1 cellular context compared by ENCODE assay signal in genomic region chr17:37708008-37708615, GRCh38.
A peak's percentile ranks its signal among the peaks of the same experiment; 100 is the strongest.
TF ChIP-seq lines count a peak whose summit lies in the region.

No MANE protein-coding gene starts in this region.

TF ChIP-seq in HepG2, 621 proteins besides CTCF, POLR2A, EP300 and RAD21 (continued from another document and continues in another):
- TF ChIP-seq ZKSCAN1 (IDR thresholded peaks at IDR 0.05; ENCODE audit: low read length) (no peak), TP53 (CRISPR knock-in tag; conservative IDR thresholded peaks at IDR 0.05) (no peak), JUND (CRISPR knock-in tag; IDR thresholded peaks at IDR 0.05) (no peak), SOX6 (IDR thresholded peaks at IDR 0.05) (no peak), SOX6 (CRISPR knock-in tag; IDR thresholded peaks at IDR 0.05) (no peak; the same call in 1 of the 2 replicates), PRPF4 (IDR thresholded peaks at IDR 0.05; ENCODE audit: low read depth, low read length, poor library complexity, severe bottlenecking) (no peak), TCF12 (IDR thresholded peaks at IDR 0.05) (no peak), TCF12 (CRISPR knock-in tag; IDR thresholded peaks at IDR 0.05) (no peak), ZNF136 (CRISPR knock-in tag; IDR thresholded peaks at IDR 0.05; ENCODE audit: low read depth) (no peak), SALL1 (CRISPR knock-in tag; IDR thresholded peaks at IDR 0.05) (peak; percentile 52), FOXO1 (CRISPR knock-in tag; IDR thresholded peaks at IDR 0.05) (0 out of 2 replicates have a peak, but pooled peaks have one; percentile 10), ZNF251 (CRISPR knock-in tag; IDR thresholded peaks at IDR 0.05) (no peak), SIX1 (CRISPR knock-in tag; IDR thresholded peaks at IDR 0.05; ENCODE audit: borderline replicate concordance) (no peak), SALL2 (CRISPR knock-in tag; IDR thresholded peaks at IDR 0.05) (no peak), KLF9 (CRISPR knock-in tag; IDR thresholded peaks at IDR 0.05; ENCODE audit: low read depth) (no peak; the same call in 1 of the 2 replicates), KMT2B (CRISPR knock-in tag; IDR thresholded peaks at IDR 0.05) (0 out of 2 replicates have a peak, but pooled peaks have one; percentile 20), ZFAT (CRISPR knock-in tag; conservative IDR thresholded peaks at IDR 0.05) (no peak), ZNF235 (CRISPR knock-in tag; IDR thresholded peaks at IDR 0.05; ENCODE audit: borderline replicate concordance) (no peak), GFI1 (CRISPR knock-in tag; IDR thresholded peaks at IDR 0.05; ENCODE audit: borderline replicate concordance) (peak; percentile 18; the same call in 1 of the 2 replicates), NR2C2 (CRISPR knock-in tag; IDR thresholded peaks at IDR 0.05; ENCODE audit: borderline replicate concordance) (no peak), NR2F2 (IDR thresholded peaks at IDR 0.05; ENCODE audit: borderline replicate concordance, low read depth) (no peak), MAFK (conservative IDR thresholded peaks at IDR 0.05 in 1 of 2, IDR thresholded peaks at IDR 0.05 in 1 of 2; ENCODE audit: low read length in 2 of 2) (no peak), U2AF1 (optimal IDR thresholded peaks at IDR 0.05; ENCODE audit: low read depth, low read length) (no peak), ZNF776 (CRISPR knock-in tag; IDR thresholded peaks at IDR 0.05) (no peak), ZNF569 (CRISPR knock-in tag; IDR thresholded peaks at IDR 0.05; ENCODE audit: borderline replicate concordance) (no peak), AKAP8 (CRISPR knock-in tag; IDR thresholded peaks at IDR 0.05) (no peak), ZNF180 (CRISPR knock-in tag; IDR thresholded peaks at IDR 0.05; ENCODE audit: borderline replicate concordance, low read depth) (no peak), ZNF33B (CRISPR knock-in tag; IDR thresholded peaks at IDR 0.05) (no peak; the same call in 1 of the 2 replicates), YEATS2 (CRISPR knock-in tag; IDR thresholded peaks at IDR 0.05; ENCODE audit: borderline replicate concordance) (no peak), RNF2 (conservative IDR thresholded peaks at IDR 0.05; ENCODE audit: low read depth) (peak; percentile 30; the same call in 1 of the 2 replicates), RFX1 (IDR thresholded peaks at IDR 0.05) (no peak), ZNF256 (CRISPR knock-in tag; conservative IDR thresholded peaks at IDR 0.05) (peak; percentile 29; the same call in 1 of the 2 replicates), SAP130 (CRISPR knock-in tag; IDR thresholded peaks at IDR 0.05; ENCODE audit: low read depth) (peak; percentile 76), NONO (IDR thresholded peaks at IDR 0.05) (no peak), NONO (CRISPR knock-in tag; conservative IDR thresholded peaks at IDR 0.05) (no peak; the same call in 1 of the 2 replicates), MIER3 (CRISPR knock-in tag; IDR thresholded peaks at IDR 0.05; ENCODE audit: borderline replicate concordance) (peak; percentile 51; the same call in 1 of the 2 replicates), MTA3 (CRISPR knock-in tag; IDR thresholded peaks at IDR 0.05) (no peak), MLXIP (CRISPR knock-in tag; IDR thresholded peaks at IDR 0.05; ENCODE audit: borderline replicate concordance) (no peak), ZNF737 (CRISPR knock-in tag; IDR thresholded peaks at IDR 0.05; ENCODE audit: borderline replicate concordance) (no peak), MIXL1 (CRISPR knock-in tag; IDR thresholded peaks at IDR 0.05) (peak; percentile 57; the same call in 1 of the 2 replicates), TBX3 (IDR thresholded peaks at IDR 0.05; ENCODE audit: borderline replicate concordance) (peak; percentile 30; the same call in 1 of the 2 replicates), SRSF4 (IDR thresholded peaks at IDR 0.05; ENCODE audit: low read depth, low read length, poor library complexity, severe bottlenecking) (no peak), ZSCAN20 (CRISPR knock-in tag; IDR thresholded peaks at IDR 0.05; ENCODE audit: borderline replicate concordance) (no peak; the same call in 1 of the 2 replicates), ZNF883 (CRISPR knock-in tag; IDR thresholded peaks at IDR 0.05; ENCODE audit: not compliant biosample characterization) (no peak), ZNF441 (CRISPR knock-in tag; IDR thresholded peaks at IDR 0.05; ENCODE audit: borderline replicate concordance) (no peak), ZNF550 (CRISPR knock-in tag; IDR thresholded peaks at IDR 0.05; ENCODE audit: borderline replicate concordance) (no peak), JARID2 (CRISPR knock-in tag; IDR thresholded peaks at IDR 0.05; ENCODE audit: insufficient replicate concordance) (no peak), ZSCAN12 (CRISPR knock-in tag; IDR thresholded peaks at IDR 0.05) (no peak), ZFP36 (IDR thresholded peaks at IDR 0.05; ENCODE audit: borderline replicate concordance, low read depth, low read length, partially characterized antibody) (no peak), HDAC1 (CRISPR knock-in tag; IDR thresholded peaks at IDR 0.05) (peak; percentile 48), CHD4 (IDR thresholded peaks at IDR 0.05; ENCODE audit: borderline replicate concordance, low read length) (peak; percentile 95; the same call in 1 of the 2 replicates), ZNF451 (CRISPR knock-in tag; IDR thresholded peaks at IDR 0.05) (0 out of 2 replicates have a peak, but pooled peaks have one; percentile 13), BRD4 (CRISPR knock-in tag; IDR thresholded peaks at IDR 0.05) (no peak), ZNF558 (CRISPR knock-in tag; IDR thresholded peaks at IDR 0.05; ENCODE audit: borderline replicate concordance) (no peak), ZBTB7A (CRISPR knock-in tag; IDR thresholded peaks at IDR 0.05) (no peak), ZNF280B (CRISPR knock-in tag; IDR thresholded peaks at IDR 0.05; ENCODE audit: borderline replicate concordance) (no peak; the same call in 1 of the 2 replicates), TOE1 (CRISPR knock-in tag; IDR thresholded peaks at IDR 0.05) (no peak), RARG (CRISPR knock-in tag; IDR thresholded peaks at IDR 0.05; ENCODE audit: low read depth) (no peak), ZNF790 (CRISPR knock-in tag; IDR thresholded peaks at IDR 0.05; ENCODE audit: borderline replicate concordance) (no peak), SNAPC2 (CRISPR knock-in tag; IDR thresholded peaks at IDR 0.05) (peak; percentile 45; the same call in 1 of the 2 replicates), TSC22D2 (CRISPR knock-in tag; IDR thresholded peaks at IDR 0.05; ENCODE audit: borderline replicate concordance) (0 out of 2 replicates have a peak, but pooled peaks have one; percentile 65), YY1 (IDR thresholded peaks at IDR 0.05; ENCODE audit: insufficient read depth, insufficient replicate concordance, low read depth, low read length) (peak; percentile 27), ZNF782 (CRISPR knock-in tag; IDR thresholded peaks at IDR 0.05; ENCODE audit: borderline replicate concordance) (no peak), ZNF260 (CRISPR knock-in tag; IDR thresholded peaks at IDR 0.05; ENCODE audit: borderline replicate concordance, low read depth) (no peak), SMARCE1 (IDR thresholded peaks at IDR 0.05; ENCODE audit: borderline replicate concordance) (no peak), RFX3 (CRISPR knock-in tag; IDR thresholded peaks at IDR 0.05) (no peak), HNRNPUL1 (IDR thresholded peaks at IDR 0.05; ENCODE audit: low read depth, low read length) (no peak), ZNF296 (CRISPR knock-in tag; conservative IDR thresholded peaks at IDR 0.05) (no peak), ADNP (CRISPR knock-in tag; IDR thresholded peaks at IDR 0.05) (no peak)
- TF ChIP-seq, protein P1, sequence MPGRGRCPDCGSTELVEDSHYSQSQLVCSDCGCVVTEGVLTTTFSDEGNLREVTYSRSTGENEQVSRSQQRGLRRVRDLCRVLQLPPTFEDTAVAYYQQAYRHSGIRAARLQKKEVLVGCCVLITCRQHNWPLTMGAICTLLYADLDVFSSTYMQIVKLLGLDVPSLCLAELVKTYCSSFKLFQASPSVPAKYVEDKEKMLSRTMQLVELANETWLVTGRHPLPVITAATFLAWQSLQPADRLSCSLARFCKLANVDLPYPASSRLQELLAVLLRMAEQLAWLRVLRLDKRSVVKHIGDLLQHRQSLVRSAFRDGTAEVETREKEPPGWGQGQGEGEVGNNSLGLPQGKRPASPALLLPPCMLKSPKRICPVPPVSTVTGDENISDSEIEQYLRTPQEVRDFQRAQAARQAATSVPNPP (CRISPR knock-in tag; IDR thresholded peaks at IDR 0.05), result no peak
- TF ChIP-seq, protein P2, sequence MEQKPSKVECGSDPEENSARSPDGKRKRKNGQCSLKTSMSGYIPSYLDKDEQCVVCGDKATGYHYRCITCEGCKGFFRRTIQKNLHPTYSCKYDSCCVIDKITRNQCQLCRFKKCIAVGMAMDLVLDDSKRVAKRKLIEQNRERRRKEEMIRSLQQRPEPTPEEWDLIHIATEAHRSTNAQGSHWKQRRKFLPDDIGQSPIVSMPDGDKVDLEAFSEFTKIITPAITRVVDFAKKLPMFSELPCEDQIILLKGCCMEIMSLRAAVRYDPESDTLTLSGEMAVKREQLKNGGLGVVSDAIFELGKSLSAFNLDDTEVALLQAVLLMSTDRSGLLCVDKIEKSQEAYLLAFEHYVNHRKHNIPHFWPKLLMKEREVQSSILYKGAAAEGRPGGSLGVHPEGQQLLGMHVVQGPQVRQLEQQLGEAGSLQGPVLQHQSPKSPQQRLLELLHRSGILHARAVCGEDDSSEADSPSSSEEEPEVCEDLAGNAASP (CRISPR knock-in tag; IDR thresholded peaks at IDR 0.05; ENCODE audit: borderline replicate concordance), result no peak
- TF ChIP-seq, protein P3, sequence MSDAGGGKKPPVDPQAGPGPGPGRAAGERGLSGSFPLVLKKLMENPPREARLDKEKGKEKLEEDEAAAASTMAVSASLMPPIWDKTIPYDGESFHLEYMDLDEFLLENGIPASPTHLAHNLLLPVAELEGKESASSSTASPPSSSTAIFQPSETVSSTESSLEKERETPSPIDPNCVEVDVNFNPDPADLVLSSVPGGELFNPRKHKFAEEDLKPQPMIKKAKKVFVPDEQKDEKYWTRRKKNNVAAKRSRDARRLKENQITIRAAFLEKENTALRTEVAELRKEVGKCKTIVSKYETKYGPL (CRISPR knock-in tag; IDR thresholded peaks at IDR 0.05), result no peak
- TF ChIP-seq, protein P4, sequence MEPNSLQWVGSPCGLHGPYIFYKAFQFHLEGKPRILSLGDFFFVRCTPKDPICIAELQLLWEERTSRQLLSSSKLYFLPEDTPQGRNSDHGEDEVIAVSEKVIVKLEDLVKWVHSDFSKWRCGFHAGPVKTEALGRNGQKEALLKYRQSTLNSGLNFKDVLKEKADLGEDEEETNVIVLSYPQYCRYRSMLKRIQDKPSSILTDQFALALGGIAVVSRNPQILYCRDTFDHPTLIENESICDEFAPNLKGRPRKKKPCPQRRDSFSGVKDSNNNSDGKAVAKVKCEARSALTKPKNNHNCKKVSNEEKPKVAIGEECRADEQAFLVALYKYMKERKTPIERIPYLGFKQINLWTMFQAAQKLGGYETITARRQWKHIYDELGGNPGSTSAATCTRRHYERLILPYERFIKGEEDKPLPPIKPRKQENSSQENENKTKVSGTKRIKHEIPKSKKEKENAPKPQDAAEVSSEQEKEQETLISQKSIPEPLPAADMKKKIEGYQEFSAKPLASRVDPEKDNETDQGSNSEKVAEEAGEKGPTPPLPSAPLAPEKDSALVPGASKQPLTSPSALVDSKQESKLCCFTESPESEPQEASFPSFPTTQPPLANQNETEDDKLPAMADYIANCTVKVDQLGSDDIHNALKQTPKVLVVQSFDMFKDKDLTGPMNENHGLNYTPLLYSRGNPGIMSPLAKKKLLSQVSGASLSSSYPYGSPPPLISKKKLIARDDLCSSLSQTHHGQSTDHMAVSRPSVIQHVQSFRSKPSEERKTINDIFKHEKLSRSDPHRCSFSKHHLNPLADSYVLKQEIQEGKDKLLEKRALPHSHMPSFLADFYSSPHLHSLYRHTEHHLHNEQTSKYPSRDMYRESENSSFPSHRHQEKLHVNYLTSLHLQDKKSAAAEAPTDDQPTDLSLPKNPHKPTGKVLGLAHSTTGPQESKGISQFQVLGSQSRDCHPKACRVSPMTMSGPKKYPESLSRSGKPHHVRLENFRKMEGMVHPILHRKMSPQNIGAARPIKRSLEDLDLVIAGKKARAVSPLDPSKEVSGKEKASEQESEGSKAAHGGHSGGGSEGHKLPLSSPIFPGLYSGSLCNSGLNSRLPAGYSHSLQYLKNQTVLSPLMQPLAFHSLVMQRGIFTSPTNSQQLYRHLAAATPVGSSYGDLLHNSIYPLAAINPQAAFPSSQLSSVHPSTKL (CRISPR knock-in tag; IDR thresholded peaks at IDR 0.05), result peak; percentile 76
- TF ChIP-seq, protein P5, sequence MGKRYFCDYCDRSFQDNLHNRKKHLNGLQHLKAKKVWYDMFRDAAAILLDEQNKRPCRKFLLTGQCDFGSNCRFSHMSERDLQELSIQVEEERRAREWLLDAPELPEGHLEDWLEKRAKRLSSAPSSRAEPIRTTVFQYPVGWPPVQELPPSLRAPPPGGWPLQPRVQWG (CRISPR knock-in tag; IDR thresholded peaks at IDR 0.05; ENCODE audit: borderline replicate concordance, low read depth), result no peak
